In the genomic region with DNA sequence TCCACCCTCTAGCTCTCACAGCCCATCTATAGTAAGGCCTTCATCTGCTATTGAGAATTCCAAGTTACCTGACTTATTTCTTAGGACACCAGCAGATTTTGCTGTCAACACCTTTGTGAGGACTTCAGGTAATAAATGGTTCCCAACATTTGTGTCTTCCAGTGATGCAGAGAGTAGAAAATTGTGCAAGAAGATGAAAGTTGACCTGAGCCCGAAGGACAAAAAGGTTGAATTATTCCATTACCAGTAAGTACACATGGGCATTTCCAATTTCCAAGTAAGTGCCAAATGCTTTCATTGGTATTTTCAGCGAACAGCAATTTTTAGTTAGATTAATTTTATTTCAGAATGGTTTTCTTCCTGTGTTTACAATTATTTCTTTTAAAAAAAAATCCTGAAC, we compare ENCODE assay signal across 25 cellular contexts. TPM values are rescaled to one million over a fixed set of nuclear protein-coding genes. Genes with fewer than 3 reads are reported as not detected.
DNase-seq lines count a peak whose midpoint lies in the region; ATAC-seq, FAIRE-seq and TF ChIP-seq lines count a peak whose summit lies in the region.
"Had no signal": no experiment of that assay in that cellular context is flagged by ENCODE, and none has a peak within 500 bp of the region (broad histone marks: within the 10 kb centered on the region; RNA-seq: fewer than 3 reads in every experiment).

No MANE protein-coding gene starts in this region.

- in situ Hi-C loops in HepG2 (cut with HindIII; ENCODE audit: extremely low pct_ligation_motif_present, low pct_unique_long_range_greater_than_20kb) = no loop called here

- CTCF ChIA-PET in HepG2 (lab: Yijun Ruan, JAX; ENCODE audit: low intra/inter-chr PET ratio, low total read pairs) = no interaction called here
- CTCF ChIA-PET in A673 (lab: Charles Lee) = no interaction called here

- H3K18ac ChIP-seq in trophoblast cell (ENCODE audit: low read length) = no peak overlapping the region

- H3K27me3 ChIP-seq in liver (ENCODE audit: control insufficient read depth in 4 of 4, insufficient read depth in 4 of 4, low read length in 3 of 4) (no peaks in the 10 kb centered on the region), HepG2 (ENCODE audit: control insufficient read depth in 1 of 2, insufficient read depth in 2 of 2, low read length in 2 of 2) (no peaks in the 10 kb centered on the region), trophoblast cell (ENCODE audit: insufficient read depth, low read length) (no peaks in the 10 kb centered on the region), A673 (replicated peaks; ENCODE audit: insufficient read depth, low read depth, low read length, poor library complexity) (no peaks in the 10 kb centered on the region)
- H3K27me3 ChIP-seq: BE2C had no signal

- no peak overlapping the region for H4K91ac ChIP-seq in trophoblast cell (ENCODE audit: low read depth, low read length)

- no peak overlapping the region for H3K23ac ChIP-seq in trophoblast cell (ENCODE audit: low read length)

- 45% methylated on average over 2 of the region's 2 CpGs for WGBS in liver
- 96% methylated on average over 2 of the region's 2 CpGs for WGBS in HepG2 (ENCODE audit: low lambda C conversion rate)
- WGBS in trophoblast cell (ENCODE audit: extremely low coverage, insufficient coverage, insufficient read length) = no CpG with 5 or more reads among the region's 2 CpGs

- H4K8ac ChIP-seq in trophoblast cell (ENCODE audit: low read depth, low read length) = no peak overlapping the region

- H3K36me3 ChIP-seq in liver (ENCODE audit: control insufficient read depth in 4 of 4, insufficient read depth in 3 of 4, low read depth in 1 of 4, low read length in 3 of 4) (peaks cover 15 to 36% (median 31%) of the 10 kb centered on the region in 4 donors), HepG2 (replicated peaks in 1 of 2; ENCODE audit: control insufficient read depth in 1 of 2, insufficient read depth in 2 of 2, low read length in 2 of 2) (peaks cover 49 to 95% of the 10 kb centered on the region in 2 experiments), trophoblast cell (ENCODE audit: control insufficient read depth in 1 of 2, insufficient read depth in 2 of 2, low read length in 2 of 2) (peaks cover 34 to 37% of the 10 kb centered on the region in 2 experiments), A673 (ENCODE audit: insufficient read depth, low read length, poor library complexity, severe bottlenecking) (peaks cover 24% of the 10 kb centered on the region)

- H3K4me1 ChIP-seq in liver (ENCODE audit: control insufficient read depth in 4 of 4, insufficient read depth in 4 of 4, low read length in 3 of 4) = peaks cover 4 to 55% (median 33%) of the 10 kb centered on the region in 4 donors
- no peaks in the 10 kb centered on the region for H3K4me1 ChIP-seq in HepG2 (ENCODE audit: insufficient read depth, low read length)
- peaks cover 63 to 77% of the 10 kb centered on the region in 2 experiments for H3K4me1 ChIP-seq in trophoblast cell (ENCODE audit: control insufficient read depth in 1 of 2, insufficient read depth in 2 of 2, low read length in 2 of 2)
- H3K4me1 ChIP-seq in A673 (ENCODE audit: insufficient read depth, low read length, poor library complexity, severe bottlenecking) = no peaks in the 10 kb centered on the region

- no peak for ATAC-seq in HepG2
- peak; percentile 28 for ATAC-seq in left lobe of liver
- ATAC-seq: GM12878 had no signal

- POLR2A ChIA-PET in HepG2 (lab: Yijun Ruan, JAX) (no interaction called here), A673 (lab: Charles Lee; ENCODE audit: low non-redundant PET) (interaction anchor here (0.6 kb wide), 1 partner anchor 46 kb away, joined by 3 read pairs; no protein-coding TSS in a partner anchor)

- no peak overlapping the region for H4K12ac ChIP-seq in trophoblast cell (ENCODE audit: low read depth, low read length)

- no peak overlapping the region for H2BK12ac ChIP-seq in trophoblast cell (ENCODE audit: low read length)

- H3K14ac ChIP-seq in trophoblast cell (ENCODE audit: low read length) = no peak overlapping the region

- TF ChIP-seq EP300 in HepG2 (IDR thresholded peaks at IDR 0.05; ENCODE audit: low read depth in 2 of 2, low read length in 2 of 2) (no peak), HepG2 (CRISPR knock-in tag; IDR thresholded peaks at IDR 0.05; ENCODE audit: borderline replicate concordance) (no peak)

- no peak for TF ChIP-seq CTCF in liver (IDR thresholded peaks at IDR 0.05; ENCODE audit: low read depth, low read length, missing input control)
- no peak for TF ChIP-seq CTCF in HepG2 (CRISPR knock-in tag; IDR thresholded peaks at IDR 0.05)
- no peak for TF ChIP-seq CTCF in A673 (conservative IDR thresholded peaks at IDR 0.05; ENCODE audit: low read depth, low read length)

- intact Hi-C loops in HepG2 (cut with micrococcal nuclease; ENCODE audit: unreplicated experiment) (no loop called here), A673 (cut with micrococcal nuclease; ENCODE audit: unreplicated experiment) (no loop called here)

- no peak overlapping the region for H2BK120ac ChIP-seq in trophoblast cell (ENCODE audit: insufficient read depth, low read length, poor library complexity)

- no peak for DNase-seq in HepG2 (ENCODE audit: low spot score)
- DNase-seq in left lobe of liver (ENCODE audit: low spot score) = no peak
- DNase-seq in trophoblast cell = no peak
- DNase-seq in NCI-H1092 (lab: John Stamatoyannopoulos, UW) = no peak
- DNase-seq in HuH-7.5 (ENCODE audit: low spot score) = no peak
- no peak for DNase-seq in A673 (ENCODE audit: low spot score)
- DNase-seq: ACHN; AML-193; BE2C; CD4-positive, alpha-beta T cell; CD8-positive, alpha-beta memory T cell; DMS79; EL; GDM1; GM23248; H7; HCEC 1CT had no signal

- no peaks in the 10 kb centered on the region for H3K79me2 ChIP-seq in HepG2 (ENCODE audit: insufficient read depth, low read length)
- peaks cover 15% of the 10 kb centered on the region for H3K79me2 ChIP-seq in trophoblast cell (ENCODE audit: control insufficient read depth, insufficient read depth, low read length, poor library complexity)

- peaks cover 8% of the 10 kb centered on the region; the same call in 1 of the 2 replicates for H4K20me1 ChIP-seq in HepG2 (ENCODE audit: insufficient read depth, low read length)

- no TSS peak for BruUV-seq in HepG2 (replicated peaks; lab: Mats Ljungman, UMichigan)
- no TSS peak for BruUV-seq in A673 (replicated peaks; lab: Mats Ljungman, UMichigan)

- H3K4me2 ChIP-seq in HepG2 (ENCODE audit: low read depth, low read length) = no peak overlapping the region
- no peak overlapping the region for H3K4me2 ChIP-seq in trophoblast cell (ENCODE audit: low read length)
- H3K4me2 ChIP-seq: BLaER1 treated with 17β-estradiol and CSF1 and Interleukin-3, amounts not matched to agents 10 nM and 100 nM had no signal

- H3K27ac ChIP-seq in liver (ENCODE audit: low read depth in 1 of 2, low read length in 2 of 2) (peak overlapping the region; percentile 82 to 86), HepG2 (ENCODE audit: extremely low read length, insufficient read depth, low read length) (no peak overlapping the region), trophoblast cell (ENCODE audit: low read depth, low read length) (peak overlapping the region; percentile 33), A673 (ENCODE audit: low read depth, low read length, poor library complexity, severe bottlenecking) (no peak overlapping the region)
- H3K27ac ChIP-seq: 22Rv1; BLaER1 treated with 17β-estradiol and CSF1 and Interleukin-3, amounts not matched to agents 10 nM and 100 nM; GM23248 had no signal

- H3K4ac ChIP-seq in trophoblast cell (ENCODE audit: low read depth, low read length) = no peak overlapping the region

- TF ChIP-seq RAD21 in liver (IDR thresholded peaks at IDR 0.05) (peak in 1 of 2 donors; percentile 6), HepG2 (CRISPR knock-in tag; IDR thresholded peaks at IDR 0.05) (no peak)

- no peak for FAIRE-seq in HepG2 (lab: Jason Lieb, UNC)
- FAIRE-seq: A204.1, D721Med, GM12878, GM19239, H1 had no signal

- H2AFZ ChIP-seq in HepG2 (ENCODE audit: low read length) (no peak overlapping the region), trophoblast cell (ENCODE audit: insufficient read depth, low read length, poor library complexity) (no peak overlapping the region)
- H2AFZ ChIP-seq: GM23248 had no signal

- H2AK5ac ChIP-seq in trophoblast cell (ENCODE audit: low read length) = peak overlapping the region; percentile 32

- no peak for TF ChIP-seq POLR2A in HepG2 (IDR thresholded peaks at IDR 0.05; ENCODE audit: insufficient read depth in 1 of 2, low read depth in 2 of 2, low read length in 2 of 2)

- no peaks in the 10 kb centered on the region for H3K9me3 ChIP-seq in liver (ENCODE audit: control insufficient read depth in 4 of 4, low read length in 3 of 4)
- no peaks in the 10 kb centered on the region for H3K9me3 ChIP-seq in HepG2 (ENCODE audit: low read length)
- H3K9me3 ChIP-seq in trophoblast cell (ENCODE audit: insufficient read depth, low read depth, low read length) = no peaks in the 10 kb centered on the region
- H3K9me3 ChIP-seq in A673 (ENCODE audit: low read depth, low read length, poor library complexity, severe bottlenecking) = no peaks in the 10 kb centered on the region
- H3K9me3 ChIP-seq: BE2C; BLaER1 treated with 17β-estradiol and CSF1 and Interleukin-3, amounts not matched to agents 10 nM and 100 nM had no signal

- H3K79me1 ChIP-seq in trophoblast cell (ENCODE audit: low read length) = peaks cover 60% of the 10 kb centered on the region

- H3K4me3 ChIP-seq in liver (ENCODE audit: low read depth in 1 of 3, low read length in 3 of 3) = no peak overlapping the region
- H3K4me3 ChIP-seq in HepG2 (replicated peaks in 1 of 3; ENCODE audit: insufficient read depth in 1 of 3, low read depth in 2 of 3, low read length in 3 of 3) = no peak overlapping the region
- no peak overlapping the region for H3K4me3 ChIP-seq in trophoblast cell (ENCODE audit: low read depth, low read length)
- no peak overlapping the region for H3K4me3 ChIP-seq in A673 (ENCODE audit: low read depth, low read length, poor library complexity, severe bottlenecking)
- H3K4me3 ChIP-seq: BLaER1 treated with 17β-estradiol and CSF1 and Interleukin-3, amounts not matched to agents 10 nM and 100 nM; GM12878; GM23248 had no signal

- H3K9ac ChIP-seq in liver (ENCODE audit: low read depth in 1 of 2, low read length in 2 of 2) = peak overlapping the region in 1 of 2 donors; percentile 23
- H3K9ac ChIP-seq in HepG2 (ENCODE audit: insufficient read depth, low read depth, low read length) = no peak overlapping the region
- no peak overlapping the region for H3K9ac ChIP-seq in trophoblast cell (ENCODE audit: low read length)
- H3K9ac ChIP-seq: BLaER1 treated with 17β-estradiol and CSF1 and Interleukin-3, amounts not matched to agents 10 nM and 100 nM; GM23248 had no signal

- no peak overlapping the region for H2BK5ac ChIP-seq in trophoblast cell (ENCODE audit: low read depth, low read length, poor library complexity)

RNA-seq across cellular contexts. Expression of gene PDIA5, which starts 35.4 kb away (rescaled TPM):
- 10 to 100 TPM; 64.2 to 94.6 TPM for total RNA-seq in liver
- polyA plus RNA-seq in liver = 10 to 100 TPM; 36.8 to 62.3 TPM
- 19.5 and 51.3 TPM in 2 replicates for total RNA-seq in HepG2 (2016; rRNA removed; fragmentation: Illumina TruSeq; extraction: Trizol)
- total RNA-seq in HepG2 (2016; cell fraction: cytosol; rRNA removed; fragmentation: Illumina TruSeq; extraction: Trizol; ENCODE audit: low read depth) = 13.0 and 13.1 TPM in 2 replicates
- total RNA-seq in HepG2 (2016; cell fraction: insoluble cytoplasmic fraction; rRNA removed; fragmentation: Illumina TruSeq; extraction: Trizol) = 19.8 and 48.1 TPM in 2 replicates
- 12.9 and 15.5 TPM in 2 replicates for total RNA-seq in HepG2 (2016; cell fraction: membrane; rRNA removed; fragmentation: Illumina TruSeq; extraction: Trizol)
- 46.1 and 55.1 TPM in 2 replicates for total RNA-seq in HepG2 (2016; cell fraction: nucleus; rRNA removed; fragmentation: Illumina TruSeq; extraction: Trizol)
- 65.3 and 74.3 TPM in 2 replicates for polyA plus RNA-seq in HepG2 (2011; rRNA removed)
- polyA plus RNA-seq in HepG2 (2011; cell fraction: cytosol; rRNA removed) = 68.0 and 77.8 TPM in 2 replicates
- 56.4 and 59.5 TPM in 2 replicates for polyA plus RNA-seq in HepG2 (2011; cell fraction: nucleus; rRNA removed)
- polyA plus RNA-seq in HepG2 (2012) = 60.1 and 65.8 TPM in 2 replicates
- polyA plus RNA-seq in HepG2 (2016; cell fraction: cytosol; fragmentation: Illumina TruSeq; extraction: Trizol; ENCODE audit: low read depth) = 9.4 and 9.5 TPM in 2 replicates
- 26.4 and 30.6 TPM in 2 replicates for polyA plus RNA-seq in HepG2 (2016; cell fraction: insoluble cytoplasmic fraction; fragmentation: Illumina TruSeq; extraction: Trizol; ENCODE audit: low read depth)
- polyA plus RNA-seq in HepG2 (2016; cell fraction: membrane; fragmentation: Illumina TruSeq; extraction: Trizol; ENCODE audit: low read depth) = 13.4 and 13.9 TPM in 2 replicates
- polyA plus RNA-seq in HepG2 (2016; cell fraction: nucleus; fragmentation: Illumina TruSeq; extraction: Trizol; ENCODE audit: insufficient read depth, low read depth) = 125 and 129 TPM in 2 replicates
- polyA minus RNA-seq in HepG2 (2011; rRNA and poly(A)+ RNA removed; ENCODE audit: low replicate concordance) = 15.2 and 37.2 TPM in 2 replicates
- polyA minus RNA-seq in HepG2 (2011; cell fraction: cytosol; rRNA and poly(A)+ RNA removed) = 23.6 and 33.0 TPM in 2 replicates
- 37.1 and 44.5 TPM in 2 replicates for polyA minus RNA-seq in HepG2 (2011; cell fraction: nucleus; rRNA and poly(A)+ RNA removed)
- total RNA-seq in left lobe of liver = 55.0 TPM
- 77.0 and 78.2 TPM in 2 replicates for polyA plus RNA-seq in trophoblast cell (2013)
- 28.6 and 33.4 TPM in 2 replicates for total RNA-seq in A673 (2021)

Comparison
In these comparisons a context has a peak if more than half of its experiments do, and no peak if none do; other contexts are left out.
1. H3K27ac ChIP-seq: peak in liver (2 of 2) and trophoblast cell (single experiment); none in HepG2 (single experiment) and A673 (single experiment).